12 cellular contexts compared by ENCODE assay signal in genomic region chr1:58395355-58395754, GRCh38.
DNase-seq lines count a peak whose midpoint lies in the region; ATAC-seq and TF ChIP-seq lines count a peak whose summit lies in the region.
"Had no signal": no experiment of that assay in that cellular context is flagged by ENCODE, and none has a peak within 500 bp of the region (broad histone marks: within the 10 kb centered on the region; RNA-seq: fewer than 3 reads in every experiment).

No MANE protein-coding gene starts in this region.

- H3K4me2 ChIP-seq in mammary epithelial cell (ENCODE audit: insufficient read depth, low read depth, low read length), result peak overlapping the region; percentile 64

- TF ChIP-seq CTCF in BJ (IDR thresholded peaks at IDR 0.05; ENCODE audit: insufficient read depth, low read depth, low read length) (no peak), mammary epithelial cell (conservative IDR thresholded peaks at IDR 0.05 in 1 of 2, IDR thresholded peaks at IDR 0.05 in 1 of 2; ENCODE audit: extremely low read depth in 1 of 2, insufficient read depth in 1 of 2, low read depth in 1 of 2, low read length in 2 of 2) (no peak)
- no peak for TF ChIP-seq CTCF in CD8-positive, alpha-beta T cell (IDR thresholded peaks at IDR 0.05)

- H3K27ac Mint-ChIP-seq in CD8-positive, alpha-beta T cell, result no peak overlapping the region
- H3K27ac Mint-ChIP-seq: naive thymus-derived CD4-positive, alpha-beta T cell had no signal

- no peak for TF ChIP-seq POLR2A in erythroblast (IDR thresholded peaks at IDR 0.05; ENCODE audit: low read length)

- POLR2A ChIA-PET in BJ (lab: Charles Lee), result no interaction called here
- POLR2A ChIA-PET in CD8-positive, alpha-beta T cell (lab: Charles Lee), result no interaction called here

- no peak overlapping the region for H3K9ac ChIP-seq in mammary epithelial cell (ENCODE audit: insufficient read depth, low read length)

- no peaks in the 10 kb centered on the region for H3K36me3 Mint-ChIP-seq in CD8-positive, alpha-beta T cell

- no peaks in the 10 kb centered on the region for H3K27me3 Mint-ChIP-seq in CD8-positive, alpha-beta T cell (ENCODE audit: low read depth)

- no TSS peak for BruUV-seq in mammary epithelial cell (replicated peaks; lab: Mats Ljungman, UMichigan)

- H3K4me3 Mint-ChIP-seq in CD8-positive, alpha-beta T cell, result no peak overlapping the region
- H3K4me3 Mint-ChIP-seq: naive thymus-derived CD4-positive, alpha-beta T cell had no signal

- H3K27me3 ChIP-seq in BJ (ENCODE audit: control insufficient read depth, insufficient read depth, low read length), result no peaks in the 10 kb centered on the region
- H3K27me3 ChIP-seq in mammary epithelial cell (ENCODE audit: insufficient read depth, low read length), result no peaks in the 10 kb centered on the region
- no peaks in the 10 kb centered on the region for H3K27me3 ChIP-seq in CD8-positive, alpha-beta T cell (ENCODE audit: insufficient read depth, low read length)

- no peak overlapping the region for H3K4me3 ChIP-seq in BJ (ENCODE audit: low read depth, low read length)
- H3K4me3 ChIP-seq in mammary epithelial cell (replicated peaks in 1 of 3; ENCODE audit: insufficient read depth in 1 of 3, low read depth in 2 of 3, low read length in 3 of 3), result no peak overlapping the region
- no peak overlapping the region for H3K4me3 ChIP-seq in CD8-positive, alpha-beta T cell (ENCODE audit: low read depth, low read length)

- dilution Hi-C loops in mammary epithelial cell (cut with HindIII; ENCODE audit: low sequenced_read_pairs), result no loop called here

- intact Hi-C loops in mammary epithelial cell (cut with micrococcal nuclease), result no loop called here
- intact Hi-C loops in CD8-positive, alpha-beta T cell (cut with DNase I, micrococcal nuclease), result no loop called here

- no peaks in the 10 kb centered on the region for H3K9me3 Mint-ChIP-seq in CD8-positive, alpha-beta T cell
- H3K9me3 Mint-ChIP-seq: naive thymus-derived CD4-positive, alpha-beta T cell had no signal

- no peaks in the 10 kb centered on the region for H3K4me1 Mint-ChIP-seq in CD8-positive, alpha-beta T cell (ENCODE audit: low read depth)

- CTCF ChIA-PET in BJ (lab: Yijun Ruan, JAX) (interaction anchor here (0.6 to 1.1 kb wide), 4 partner anchors 8 to 1153 kb away, joined by 3 read pairs; no protein-coding TSS in a partner anchor), mammary epithelial cell (lab: Charles Lee; ENCODE audit: low non-redundant PET) (interaction anchor here (0.6 kb wide), 1 partner anchor 87 kb away, joined by 3 read pairs; no protein-coding TSS in a partner anchor)
- CTCF ChIA-PET in CD8-positive, alpha-beta T cell (lab: Charles Lee), result no interaction called here

- DNase-seq in BJ (ENCODE audit: low read depth) (peak; percentile 66), Kasumi-1 (lab: John Stamatoyannopoulos, UW) (peak; percentile 68 to 76), mammary epithelial cell (peak; percentile 72), left lobe of liver (ENCODE audit: low spot score) (no peak), T-helper 9 cell (no peak), NCI-H146 (lab: John Stamatoyannopoulos, UW) (no peak), erythroblast (lab: John Stamatoyannopoulos, UW) (no peak)
- DNase-seq in CD8-positive, alpha-beta T cell, result no peak
- DNase-seq: activated CD8-positive, alpha-beta memory T cell treated with anti-CD3 and anti-CD28 coated beads, Interleukin-2, amount 50 U/mL, for 4 hours; DMS79 treated with DMSO at 0.1 percent for 48 hours; naive thymus-derived CD4-positive, alpha-beta T cell; RPMI8226 had no signal

- ATAC-seq in left lobe of liver, result peak; percentile 18
- no peak for ATAC-seq in CD8-positive, alpha-beta T cell
- ATAC-seq: naive thymus-derived CD4-positive, alpha-beta T cell had no signal

- in situ Hi-C loops in mammary epithelial cell (cut with MboI; ENCODE audit: low sequenced_read_pairs in 2 of 2), result no loop called here

- no peaks in the 10 kb centered on the region for H4K20me1 ChIP-seq in mammary epithelial cell (ENCODE audit: insufficient read depth, low read length)

- H3K9me3 ChIP-seq in mammary epithelial cell (replicated peaks; ENCODE audit: insufficient read depth, low read length), result no peaks in the 10 kb centered on the region
- no peaks in the 10 kb centered on the region for H3K9me3 ChIP-seq in CD8-positive, alpha-beta T cell (ENCODE audit: low read length)

- no peaks in the 10 kb centered on the region for H3K79me2 ChIP-seq in mammary epithelial cell (ENCODE audit: insufficient read depth, low read length)

- peaks cover 26% of the 10 kb centered on the region for H3K4me1 ChIP-seq in mammary epithelial cell (ENCODE audit: insufficient read depth, low read length)
- peaks cover 16% of the 10 kb centered on the region for H3K4me1 ChIP-seq in CD8-positive, alpha-beta T cell (ENCODE audit: insufficient read depth, low read length)

- H3K36me3 ChIP-seq in BJ (ENCODE audit: control insufficient read depth, insufficient read depth, low read length) (no peaks in the 10 kb centered on the region), mammary epithelial cell (ENCODE audit: insufficient read depth, low read length) (no peaks in the 10 kb centered on the region)
- no peaks in the 10 kb centered on the region for H3K36me3 ChIP-seq in CD8-positive, alpha-beta T cell (ENCODE audit: insufficient read depth, low read length)

- H2AFZ ChIP-seq in mammary epithelial cell (ENCODE audit: low read depth, low read length), result peak overlapping the region; percentile 10

- H3K27ac ChIP-seq in mammary epithelial cell (ENCODE audit: insufficient read depth, low read depth, low read length), result no peak overlapping the region
- no peak overlapping the region for H3K27ac ChIP-seq in CD8-positive, alpha-beta T cell (ENCODE audit: low read depth, low read length)

- WGBS in mammary epithelial cell (ENCODE audit: low coverage, missing lambda C conversion rate), result 46% methylated on average over 2 of the region's 2 CpGs

Comparison
In these comparisons a context has a peak if more than half of its experiments do, and no peak if none do; other contexts are left out.
1. DNase-seq: peak in BJ (single experiment), Kasumi-1 (2 of 2) and mammary epithelial cell (single experiment); none in left lobe of liver (single experiment), T-helper 9 cell (single experiment), CD8-positive, alpha-beta T cell (0 of 7), NCI-H146 (single experiment) and erythroblast (0 of 2).